ENCODE assay signal across 14 cellular contexts in genomic region chr16:84560269-84560668, GRCh38. TPM values are rescaled to one million over a fixed set of nuclear protein-coding genes. Genes with fewer than 3 reads are reported as not detected.
DNase-seq lines count a peak whose midpoint lies in the region; ATAC-seq and TF ChIP-seq lines count a peak whose summit lies in the region.
"Had no signal": no experiment of that assay in that cellular context is flagged by ENCODE, and none has a peak within 500 bp of the region (broad histone marks: within the 10 kb centered on the region; RNA-seq: fewer than 3 reads in every experiment).

No MANE protein-coding gene starts in this region.

- peaks cover 9% of the 10 kb centered on the region; the same call in 1 of the 2 replicates for H3F3A ChIP-seq in GM23338 (replicated peaks; ENCODE audit: low read depth)

- H3K9me3 Mint-ChIP-seq in CD4-positive, alpha-beta memory T cell, result no peaks in the 10 kb centered on the region
- H3K9me3 Mint-ChIP-seq in GM23338 (no peaks in the 10 kb centered on the region), progenitor cell of endocrine pancreas (ENCODE audit: low read depth) (no peaks in the 10 kb centered on the region)
- H3K9me3 Mint-ChIP-seq in dendritic cell treated with granulocyte-macrophage colony-stimulating factor and Interleukin-4, amounts not matched to agents 40 ng/mL and 50 ng/mL, for 4 days, result no peaks in the 10 kb centered on the region
- no peaks in the 10 kb centered on the region for H3K9me3 Mint-ChIP-seq in activated CD8-positive, alpha-beta T cell treated with anti-CD3 and anti-CD28 coated beads, Interleukin-2, amount 10 ng/mL, durations not matched to agents 7 days and 5 days (ENCODE audit: insufficient read depth)

- DNase-seq in CD4-positive, alpha-beta memory T cell, result no peak
- DNase-seq in GM23338 (ENCODE audit: low spot score) (no peak), progenitor cell of endocrine pancreas (ENCODE audit: low spot score, unreplicated experiment) (no peak), nucleus accumbens (lab: John Stamatoyannopoulos, UW) (no peak)
- DNase-seq in activated CD8-positive, alpha-beta T cell treated with anti-CD3 and anti-CD28 coated beads, Interleukin-2, amount 10 ng/mL, durations not matched to agents 7 days and 5 days, result no peak
- DNase-seq: NCI-H1930, NCI-H2171, NCI-H774, SHP77 had no signal

- H3K9me3 ChIP-seq in CD4-positive, alpha-beta memory T cell (ENCODE audit: control insufficient read depth in 1 of 2, low read length in 2 of 2), result no peaks in the 10 kb centered on the region
- H3K9me3 ChIP-seq: BLaER1, HAP-1, Peyer's patch had no signal

- peak overlapping the region; percentile 64 for H3K4me2 ChIP-seq in GM23338
- H3K4me2 ChIP-seq: BLaER1 had no signal

- ATAC-seq in GM23338 (no peak), HG03342 (IDR thresholded peaks at IDR 0.05; ENCODE audit: unreplicated experiment) (no peak)
- no peak for ATAC-seq in activated CD8-positive, alpha-beta T cell treated with anti-CD3 and anti-CD28 coated beads, Interleukin-2, amount 10 ng/mL, durations not matched to agents 7 days and 5 days

- H3K4me1 ChIP-seq in CD4-positive, alpha-beta memory T cell (ENCODE audit: insufficient read depth, low read length), result peaks cover 9% of the 10 kb centered on the region
- H3K4me1 ChIP-seq in GM23338 (ENCODE audit: insufficient read depth), result peaks cover 34% of the 10 kb centered on the region

- peaks cover 12 to 20% of the 10 kb centered on the region in 2 donors for H3K36me3 Mint-ChIP-seq in CD4-positive, alpha-beta memory T cell
- H3K36me3 Mint-ChIP-seq in GM23338 (ENCODE audit: low read depth) (peaks cover 14% of the 10 kb centered on the region; the same call in 2 of the 3 replicates), progenitor cell of endocrine pancreas (ENCODE audit: insufficient read depth) (no peaks in the 10 kb centered on the region)
- H3K36me3 Mint-ChIP-seq in dendritic cell treated with granulocyte-macrophage colony-stimulating factor and Interleukin-4, amounts not matched to agents 40 ng/mL and 50 ng/mL, for 4 days (ENCODE audit: low read depth), result peaks cover 44% of the 10 kb centered on the region
- H3K36me3 Mint-ChIP-seq in activated CD8-positive, alpha-beta T cell treated with anti-CD3 and anti-CD28 coated beads, Interleukin-2, amount 10 ng/mL, durations not matched to agents 7 days and 5 days (ENCODE audit: low read depth), result peaks cover 37% of the 10 kb centered on the region

- H3K27me3 ChIP-seq in CD4-positive, alpha-beta memory T cell (ENCODE audit: insufficient read depth, low read length), result no peaks in the 10 kb centered on the region
- H3K27me3 ChIP-seq in GM23338 (ENCODE audit: insufficient read depth), result no peaks in the 10 kb centered on the region
- H3K27me3 ChIP-seq: BLaER1, Peyer's patch had no signal

- no peak overlapping the region for H3K4me3 ChIP-seq in CD4-positive, alpha-beta memory T cell (ENCODE audit: low read length in 2 of 2)
- no peak overlapping the region for H3K4me3 ChIP-seq in GM23338
- H3K4me3 ChIP-seq: BLaER1, HAP-1, Peyer's patch had no signal

- intact Hi-C loops in CD4-positive, alpha-beta memory T cell (cut with micrococcal nuclease), result no loop called here
- intact Hi-C loops in dendritic cell treated with granulocyte-macrophage colony-stimulating factor and Interleukin-4, amounts not matched to agents 40 ng/mL and 50 ng/mL, for 4 days (cut with micrococcal nuclease), result loop anchor here (5.0 kb wide), 2 partner anchors 48 to 57 kb away; partner anchors contain the start of gene COTL1

- POLR2A ChIA-PET in CD4-positive, alpha-beta memory T cell (lab: Charles Lee; ENCODE audit: partially characterized antibody), result interaction anchor here (0.7 kb wide), 1 partner anchor 56 kb away, joined by 4 read pairs; no protein-coding TSS in a partner anchor
- POLR2A ChIA-PET in activated CD8-positive, alpha-beta T cell treated with anti-CD3 and anti-CD28 coated beads, Interleukin-2, amount 10 ng/mL, durations not matched to agents 7 days and 5 days (lab: Charles Lee), result interaction anchor here (1.1 to 1.2 kb wide), 2 partner anchors 9 to 34 kb away, joined by 3 to 4 read pairs; no protein-coding TSS in a partner anchor

- TF ChIP-seq CTCF in GM23338 (conservative IDR thresholded peaks at IDR 0.05; ENCODE audit: low read depth in 2 of 2) (no peak), progenitor cell of endocrine pancreas (IDR thresholded peaks at IDR 0.05; ENCODE audit: unreplicated experiment) (no peak)

- H3K27ac ChIP-seq in CD4-positive, alpha-beta memory T cell (ENCODE audit: low read depth, low read length), result no peak overlapping the region
- H3K27ac ChIP-seq in GM23338 (ENCODE audit: low read depth), result peak overlapping the region; percentile 57
- H3K27ac ChIP-seq: BLaER1 had no signal

- no peaks in the 10 kb centered on the region for H3K79me2 ChIP-seq in GM23338 (replicated peaks; ENCODE audit: insufficient read depth)

- peaks cover 2 to 15% (median 11%) of the 10 kb centered on the region in 4 donors for H3K4me1 Mint-ChIP-seq in CD4-positive, alpha-beta memory T cell
- H3K4me1 Mint-ChIP-seq in GM23338 (peaks cover 49% of the 10 kb centered on the region), progenitor cell of endocrine pancreas (ENCODE audit: low read depth) (peaks cover 16% of the 10 kb centered on the region)
- peaks cover 56% of the 10 kb centered on the region for H3K4me1 Mint-ChIP-seq in dendritic cell treated with granulocyte-macrophage colony-stimulating factor and Interleukin-4, amounts not matched to agents 40 ng/mL and 50 ng/mL, for 4 days (ENCODE audit: low read depth)
- peaks cover 19% of the 10 kb centered on the region for H3K4me1 Mint-ChIP-seq in activated CD8-positive, alpha-beta T cell treated with anti-CD3 and anti-CD28 coated beads, Interleukin-2, amount 10 ng/mL, durations not matched to agents 7 days and 5 days (ENCODE audit: low read depth)

- peak overlapping the region in 5 of 7 donors; percentile 2 to 48 (median 21) for H3K27ac Mint-ChIP-seq in CD4-positive, alpha-beta memory T cell
- H3K27ac Mint-ChIP-seq in GM23338 (peak overlapping the region; percentile 24; the same call in 1 of the 2 replicates), progenitor cell of endocrine pancreas (peak overlapping the region; percentile 3)
- H3K27ac Mint-ChIP-seq in dendritic cell treated with granulocyte-macrophage colony-stimulating factor and Interleukin-4, amounts not matched to agents 40 ng/mL and 50 ng/mL, for 4 days, result peak overlapping the region; percentile 5
- H3K27ac Mint-ChIP-seq in activated CD8-positive, alpha-beta T cell treated with anti-CD3 and anti-CD28 coated beads, Interleukin-2, amount 10 ng/mL, durations not matched to agents 7 days and 5 days, result no peak overlapping the region

- peaks cover 10% of the 10 kb centered on the region for H3K36me3 ChIP-seq in CD4-positive, alpha-beta memory T cell (ENCODE audit: insufficient read depth, low read length)
- no peaks in the 10 kb centered on the region for H3K36me3 ChIP-seq in GM23338 (ENCODE audit: insufficient read depth)
- H3K36me3 ChIP-seq: BLaER1, Peyer's patch had no signal

- CTCF ChIA-PET in CD4-positive, alpha-beta memory T cell (lab: Charles Lee; ENCODE audit: partially characterized antibody), result interaction anchor here (0.7 to 1.2 kb wide), 2 partner anchors 9 to 46 kb away, joined by 3 to 5 read pairs; no protein-coding TSS in a partner anchor
- CTCF ChIA-PET in activated CD8-positive, alpha-beta T cell treated with anti-CD3 and anti-CD28 coated beads, Interleukin-2, amount 10 ng/mL, durations not matched to agents 7 days and 5 days (lab: Charles Lee), result interaction anchor here (0.8 to 1.9 kb wide), 4 partner anchors 38 to 178 kb away, joined by 3 to 6 read pairs (median 3); no protein-coding TSS in a partner anchor

- H4K20me1 ChIP-seq in GM23338 (replicated peaks; ENCODE audit: insufficient read depth), result no peaks in the 10 kb centered on the region
- H4K20me1 ChIP-seq: BLaER1 had no signal

- no peak overlapping the region for H3K4me3 Mint-ChIP-seq in CD4-positive, alpha-beta memory T cell
- H3K4me3 Mint-ChIP-seq in GM23338, result no peak overlapping the region; the same call in 2 of the 3 replicates
- no peak overlapping the region for H3K4me3 Mint-ChIP-seq in dendritic cell treated with granulocyte-macrophage colony-stimulating factor and Interleukin-4, amounts not matched to agents 40 ng/mL and 50 ng/mL, for 4 days
- no peak overlapping the region for H3K4me3 Mint-ChIP-seq in progenitor cell of endocrine pancreas (ENCODE audit: low read depth)
- no peak overlapping the region for H3K4me3 Mint-ChIP-seq in activated CD8-positive, alpha-beta T cell treated with anti-CD3 and anti-CD28 coated beads, Interleukin-2, amount 10 ng/mL, durations not matched to agents 7 days and 5 days

- no peaks in the 10 kb centered on the region for H3K9me2 ChIP-seq in GM23338 (ENCODE audit: insufficient read depth)

- no peaks in the 10 kb centered on the region for H3K27me3 Mint-ChIP-seq in CD4-positive, alpha-beta memory T cell
- H3K27me3 Mint-ChIP-seq in GM23338 (ENCODE audit: insufficient read depth, low read depth, poor library complexity), result peaks cover 21% of the 10 kb centered on the region
- H3K27me3 Mint-ChIP-seq in dendritic cell treated with granulocyte-macrophage colony-stimulating factor and Interleukin-4, amounts not matched to agents 40 ng/mL and 50 ng/mL, for 4 days, result no peaks in the 10 kb centered on the region
- H3K27me3 Mint-ChIP-seq in progenitor cell of endocrine pancreas, result no peaks in the 10 kb centered on the region
- no peaks in the 10 kb centered on the region for H3K27me3 Mint-ChIP-seq in activated CD8-positive, alpha-beta T cell treated with anti-CD3 and anti-CD28 coated beads, Interleukin-2, amount 10 ng/mL, durations not matched to agents 7 days and 5 days (ENCODE audit: low read depth)

- no peak overlapping the region for H2AFZ ChIP-seq in GM23338

TF ChIP-seq in GM23338, 12 proteins besides CTCF, POLR2A, EP300 and RAD21 (continues in another document):
- TF ChIP-seq JUNB (IDR thresholded peaks at IDR 0.05; ENCODE audit: unreplicated experiment) (no peak), EZH2 (IDR thresholded peaks at IDR 0.05; ENCODE audit: low read depth, unreplicated experiment) (no peak), EZH2phosphoT487 (IDR thresholded peaks at IDR 0.05; ENCODE audit: unreplicated experiment) (no peak)

RNA-seq across cellular contexts. Expression of gene MEAK7, which starts 55.8 kb away (rescaled TPM):
- total RNA-seq in CD4-positive, alpha-beta memory T cell, result 10 to 100 TPM; 13.6 to 16.8 TPM
- 1 to 10 TPM; 3.3 to 8.6 TPM for polyA plus RNA-seq in CD4-positive, alpha-beta memory T cell
- 16.9 and 17.2 TPM in 2 replicates for total RNA-seq in GM23338 (2014; rRNA removed; shearing (Covaris generic))
- 7.5 and 7.9 TPM in 2 replicates for polyA plus RNA-seq in GM23338 (2016; fragmentation: Nextera tagmentation; extraction: Ambion mirVana)
- total RNA-seq in progenitor cell of endocrine pancreas, result 32.3 and 32.7 TPM in 2 replicates
- total RNA-seq in activated CD8-positive, alpha-beta T cell treated with anti-CD3 and anti-CD28 coated beads, Interleukin-2, amount 10 ng/mL, durations not matched to agents 7 days and 5 days, result 10 to 100 TPM; 62.3 to 72.4 TPM

RNA-seq across cellular contexts. Expression of gene COTL1, which starts 57.6 kb away (rescaled TPM):
- 100 to 1,000 TPM; 181 to 186 TPM for total RNA-seq in CD4-positive, alpha-beta memory T cell
- polyA plus RNA-seq in CD4-positive, alpha-beta memory T cell, result 100 to 1,000 TPM; 589 to 683 TPM
- 111 and 117 TPM in 2 replicates for total RNA-seq in GM23338 (2014; rRNA removed; shearing (Covaris generic))
- 165 and 166 TPM in 2 replicates for polyA plus RNA-seq in GM23338 (2016; fragmentation: Nextera tagmentation; extraction: Ambion mirVana)
- 37.6 and 40.6 TPM in 2 replicates for total RNA-seq in progenitor cell of endocrine pancreas
- total RNA-seq in activated CD8-positive, alpha-beta T cell treated with anti-CD3 and anti-CD28 coated beads, Interleukin-2, amount 10 ng/mL, durations not matched to agents 7 days and 5 days, result 100 to 1,000 TPM; 837 to 887 TPM
